8 cellular contexts compared by ENCODE assay signal in the genomic region with DNA sequence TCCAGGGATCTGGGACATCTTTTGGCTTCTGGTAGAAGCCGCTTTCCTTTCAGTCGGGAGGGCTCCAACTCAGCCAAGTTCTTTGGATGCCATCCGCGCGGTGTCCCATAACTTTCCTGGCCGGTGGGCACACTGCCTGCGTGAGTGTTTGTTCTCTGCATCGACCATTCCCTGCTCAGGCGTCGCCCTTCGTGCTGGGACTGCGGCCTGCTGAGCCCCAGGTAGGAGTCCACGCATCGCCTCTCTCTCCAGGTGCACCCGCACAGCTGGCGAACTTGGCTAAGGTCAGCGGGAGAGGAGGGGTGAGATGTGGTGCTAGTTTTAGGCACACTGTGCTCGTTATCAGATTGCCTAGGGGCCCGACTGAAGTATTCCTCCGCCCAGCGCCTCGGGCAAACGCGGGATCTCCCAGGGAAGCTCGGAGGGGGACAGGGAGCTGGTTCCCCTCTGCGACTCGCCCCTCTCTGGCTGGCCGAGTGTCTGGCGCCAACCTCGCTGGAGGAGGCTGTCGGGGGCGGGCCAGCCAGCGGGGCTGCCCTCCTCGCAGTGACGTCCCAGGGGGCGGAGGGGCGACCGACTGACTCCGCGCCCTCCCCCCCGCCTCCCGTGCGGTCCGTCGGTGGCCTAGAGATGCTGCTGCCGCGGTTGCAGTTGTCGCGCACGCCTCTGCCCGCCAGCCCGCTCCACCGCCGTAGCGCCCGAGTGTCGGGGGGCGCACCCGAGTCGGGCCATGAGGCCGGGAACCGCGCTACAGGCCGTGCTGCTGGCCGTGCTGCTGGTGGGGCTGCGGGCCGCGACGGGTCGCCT. TPM values are rescaled to one million over a fixed set of nuclear protein-coding genes. Genes with fewer than 3 reads are reported as not detected.
DNase-seq lines count a peak whose midpoint lies in the region; ATAC-seq and TF ChIP-seq lines count a peak whose summit lies in the region.

A gene with protein sequence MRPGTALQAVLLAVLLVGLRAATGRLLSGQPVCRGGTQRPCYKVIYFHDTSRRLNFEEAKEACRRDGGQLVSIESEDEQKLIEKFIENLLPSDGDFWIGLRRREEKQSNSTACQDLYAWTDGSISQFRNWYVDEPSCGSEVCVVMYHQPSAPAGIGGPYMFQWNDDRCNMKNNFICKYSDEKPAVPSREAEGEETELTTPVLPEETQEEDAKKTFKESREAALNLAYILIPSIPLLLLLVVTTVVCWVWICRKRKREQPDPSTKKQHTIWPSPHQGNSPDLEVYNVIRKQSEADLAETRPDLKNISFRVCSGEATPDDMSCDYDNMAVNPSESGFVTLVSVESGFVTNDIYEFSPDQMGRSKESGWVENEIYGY (plus strand): TSS at position 607 of the 807 bp plus-strand sequence. CDS start 124 bp downstream, at position 731.

- H3K36me3 ChIP-seq in HUES6 (ENCODE audit: control insufficient read depth, insufficient read depth, low read length) (no peaks in the 10 kb centered on the region), esophagus (ENCODE audit: control insufficient read depth in 2 of 2, insufficient read depth in 2 of 2, low read length in 1 of 2) (no peaks in the 10 kb centered on the region), mucosa of descending colon (ENCODE audit: low read depth) (no peaks in the 10 kb centered on the region), thymus (ENCODE audit: control insufficient read depth, insufficient read depth) (no peaks in the 10 kb centered on the region)

- POLR2A ChIA-PET in activated CD8-positive, alpha-beta T cell treated with anti-CD3 and anti-CD28 coated beads for 36 hours (lab: Charles Lee) = interaction anchor here (0.6 to 2.5 kb wide), 11 partner anchors 9 to 80 kb away, joined by 3 to 7 read pairs (median 4); no protein-coding TSS in a partner anchor

- DNase-seq in AG09309 (ENCODE audit: low read depth) (no peak), mucosa of descending colon (peak; percentile 33 to 56 (median 53)), GM10266 (ENCODE audit: extremely low spot score) (no peak), NCI-H1694 treated with DMSO at 0.1 percent for 48 hours (lab: John Stamatoyannopoulos, UW) (no peak)
- peak; percentile 88 for DNase-seq in activated CD8-positive, alpha-beta T cell treated with anti-CD3 and anti-CD28 coated beads for 36 hours

- H3K36me3 Mint-ChIP-seq in activated CD8-positive, alpha-beta T cell treated with anti-CD3 and anti-CD28 coated beads for 36 hours (ENCODE audit: low read depth) = peaks cover 41% of the 10 kb centered on the region

- H3K27me3 ChIP-seq in HUES6 (ENCODE audit: control insufficient read depth, insufficient read depth, low read length) (peaks cover 68% of the 10 kb centered on the region), esophagus (ENCODE audit: control insufficient read depth in 1 of 2, insufficient read depth in 2 of 2, low read length in 2 of 2) (peaks cover 0 to 5% of the 10 kb centered on the region in 2 donors), thymus (ENCODE audit: control insufficient read depth, insufficient read depth) (peaks cover 33% of the 10 kb centered on the region)

- no peak for TF ChIP-seq CTCF in AG09309 (IDR thresholded peaks at IDR 0.05; ENCODE audit: control insufficient read depth, insufficient read depth, low read depth, low read length, missing control alignments)
- no peak for TF ChIP-seq CTCF in activated CD8-positive, alpha-beta T cell treated with anti-CD3 and anti-CD28 coated beads for 36 hours (IDR thresholded peaks at IDR 0.05)
- no peak for TF ChIP-seq CTCF in mucosa of descending colon (IDR thresholded peaks at IDR 0.05)
- no peak for TF ChIP-seq CTCF in GM10266 (IDR thresholded peaks at IDR 0.05; ENCODE audit: control insufficient read depth, insufficient read depth, low read depth, missing control alignments)

- CTCF ChIA-PET in activated CD8-positive, alpha-beta T cell treated with anti-CD3 and anti-CD28 coated beads for 36 hours (lab: Charles Lee) = interaction anchor here (0.9 to 6.5 kb wide), 6 partner anchors 8 to 94 kb away, joined by 3 to 35 read pairs (median 6); no protein-coding TSS in a partner anchor

- peaks cover 22% of the 10 kb centered on the region for H3K27me3 Mint-ChIP-seq in activated CD8-positive, alpha-beta T cell treated with anti-CD3 and anti-CD28 coated beads for 36 hours

- peak within 1 kb of the TSS; percentile 75 for H3K4me3 Mint-ChIP-seq in activated CD8-positive, alpha-beta T cell treated with anti-CD3 and anti-CD28 coated beads for 36 hours

- peak; percentile 59 for ATAC-seq in activated CD8-positive, alpha-beta T cell treated with anti-CD3 and anti-CD28 coated beads for 36 hours
- peak; percentile 60 for ATAC-seq in mucosa of descending colon

- H3K9me3 Mint-ChIP-seq in activated CD8-positive, alpha-beta T cell treated with anti-CD3 and anti-CD28 coated beads for 36 hours = no peaks in the 10 kb centered on the region

- H3K4me3 ChIP-seq in AG09309 (ENCODE audit: control insufficient read depth, low read depth, low read length) = peak within 1 kb of the TSS; percentile 81
- peak within 1 kb of the TSS; percentile 90 for H3K4me3 ChIP-seq in HUES6 (ENCODE audit: low read depth, low read length)
- peak within 1 kb of the TSS; percentile 51 for H3K4me3 ChIP-seq in esophagus (ENCODE audit: low read depth in 1 of 2, low read length in 2 of 2)
- H3K4me3 ChIP-seq in mucosa of descending colon = no peak within 1 kb of the TSS
- peak within 1 kb of the TSS; percentile 53 for H3K4me3 ChIP-seq in thymus (ENCODE audit: low read length)

- peaks cover 48% of the 10 kb centered on the region for H3K4me1 Mint-ChIP-seq in activated CD8-positive, alpha-beta T cell treated with anti-CD3 and anti-CD28 coated beads for 36 hours (ENCODE audit: low read depth)

- H3K9me3 ChIP-seq in HUES6 (ENCODE audit: control insufficient read depth, insufficient read depth, low read depth, low read length) (0 out of 2 replicates have a peak, but pooled peaks cover 3% of the 10 kb centered on the region), esophagus (ENCODE audit: control insufficient read depth in 2 of 2, insufficient read depth in 1 of 2, low read depth in 1 of 2, low read length in 1 of 2) (no peaks in the 10 kb centered on the region), mucosa of descending colon (no peaks in the 10 kb centered on the region), thymus (ENCODE audit: control insufficient read depth) (no peaks in the 10 kb centered on the region)

- peak within 1 kb of the TSS; percentile 80 for H3K27ac Mint-ChIP-seq in activated CD8-positive, alpha-beta T cell treated with anti-CD3 and anti-CD28 coated beads for 36 hours

- intact Hi-C loops in activated CD8-positive, alpha-beta T cell treated with anti-CD3 and anti-CD28 coated beads for 36 hours (cut with micrococcal nuclease) = loop anchor here (10.0 kb wide), 1 partner anchor 86 kb away; no protein-coding TSS in a partner anchor
- intact Hi-C loops in mucosa of descending colon (cut with DNase I, micrococcal nuclease) = no loop called here

- peaks cover 19% of the 10 kb centered on the region for H3K4me1 ChIP-seq in HUES6 (ENCODE audit: control insufficient read depth, insufficient read depth, low read length)
- peaks cover 0 to 10% of the 10 kb centered on the region in 2 donors for H3K4me1 ChIP-seq in esophagus (ENCODE audit: control insufficient read depth in 2 of 2, insufficient read depth in 2 of 2, low read length in 1 of 2)
- peaks cover 11% of the 10 kb centered on the region for H3K4me1 ChIP-seq in mucosa of descending colon (ENCODE audit: low read depth)
- peaks cover 6% of the 10 kb centered on the region for H3K4me1 ChIP-seq in thymus (ENCODE audit: control insufficient read depth, insufficient read depth, low read length)

- H3K27ac ChIP-seq in HUES6 (ENCODE audit: low read depth, low read length) (no peak within 1 kb of the TSS), esophagus (ENCODE audit: low read depth in 2 of 2, low read length in 1 of 2) (peak within 1 kb of the TSS; percentile 28 to 34), thymus (ENCODE audit: low read depth) (peak within 1 kb of the TSS; percentile 88)

- peak within 1 kb of the TSS; percentile 53 for H3K9ac ChIP-seq in HUES6 (ENCODE audit: low read length)

- WGBS in esophagus, 2 donors = 5% methylated on average over 70 of the region's 70 CpGs
- 8% methylated on average over 70 of the region's 70 CpGs for WGBS in thymus

RNA-seq across cellular contexts. Expression of the gene that starts here (rescaled TPM):
- total RNA-seq in activated CD8-positive, alpha-beta T cell treated with anti-CD3 and anti-CD28 coated beads for 36 hours = 10 to 100 TPM; 92.2 to 93.7 TPM
- 1 to 10 TPM; 1.4 to 2.9 TPM for polyA plus RNA-seq in esophagus
- 10 to 100 TPM in 1 of 3 donors, 1 to 10 TPM in 1, under 1 TPM in 1; 0.90 to 22.9 (median 2.7) TPM for total RNA-seq in mucosa of descending colon
- polyA plus RNA-seq in thymus = 30.9 TPM

Comparison
In these comparisons a context has a peak if more than half of its experiments do, and no peak if none do; other contexts are left out.
1. DNase-seq: peak in activated CD8-positive, alpha-beta T cell treated with anti-CD3 and anti-CD28 coated beads for 36 hours (single experiment) and mucosa of descending colon (3 of 3); none in AG09309 (single experiment), GM10266 (single experiment) and NCI-H1694 treated with DMSO at 0.1 percent for 48 hours (single experiment).